8 cellular contexts compared by ENCODE assay signal in the genomic region with DNA sequence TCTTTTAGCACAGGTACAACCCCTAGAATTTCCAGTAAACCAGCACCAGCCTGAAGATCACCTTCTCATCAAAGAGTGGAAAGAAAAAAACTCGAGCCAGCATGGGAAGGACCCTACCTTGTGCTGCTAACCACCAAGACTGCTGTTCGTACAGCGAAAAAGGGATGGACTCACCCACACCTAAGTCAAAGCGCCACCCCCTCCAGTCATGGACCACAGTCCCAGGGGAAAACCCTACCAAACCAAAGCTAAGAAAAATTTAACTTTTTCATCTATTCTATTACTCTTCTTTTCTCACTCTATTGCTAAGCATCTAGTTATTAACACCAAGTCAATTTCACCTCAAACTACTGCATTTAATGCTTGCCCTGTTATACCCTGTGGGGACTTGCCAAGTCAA. TPM values are rescaled to one million over a fixed set of nuclear protein-coding genes. Genes with fewer than 3 reads are reported as not detected.
DNase-seq lines count a peak whose midpoint lies in the region; ATAC-seq and TF ChIP-seq lines count a peak whose summit lies in the region.
"Not testable (repeated sequence)": the region's sequence is repeated elsewhere in the genome, so short reads cannot be mapped to it uniquely, and the experiment has no call there.

No MANE protein-coding gene starts in this region.

- not testable (repeated sequence) for H3K9me3 ChIP-seq in CD4-positive, alpha-beta memory T cell (ENCODE audit: control insufficient read depth in 1 of 2, low read length in 2 of 2)

- intact Hi-C loops in CD4-positive, alpha-beta memory T cell (cut with micrococcal nuclease); activated T-helper 1 cell treated with anti-CD3 and anti-CD28 coated beads, Interleukin-12 subunit alpha, Interleukin-12 subunit beta, Interleukin-2, Interleukin-4 antibody, amounts not matched to agents 30 ng/mL and 10 ng/mL and 1 ng/mL, durations not matched to agents 14 hours and 24 hours and 36 hours (cut with micrococcal nuclease); natural killer cell (cut with micrococcal nuclease): not testable (repeated sequence)

- POLR2A ChIA-PET in CD4-positive, alpha-beta memory T cell (lab: Charles Lee; ENCODE audit: partially characterized antibody), result not testable (repeated sequence)

- not testable (repeated sequence) for H3K4me3 ChIP-seq in CD4-positive, alpha-beta memory T cell (ENCODE audit: low read length in 2 of 2)

- not testable (repeated sequence) for H3K27me3 ChIP-seq in CD4-positive, alpha-beta memory T cell (ENCODE audit: insufficient read depth, low read length)

- not testable (repeated sequence) for H3K27me3 Mint-ChIP-seq in CD4-positive, alpha-beta memory T cell; T-helper 2 cell treated with Interferon-gamma antibody and Interleukin-4, amounts not matched to agents 5 μg/mL and 100 μg/mL, for 36 hours (ENCODE audit: low read depth); activated T-helper 1 cell treated with anti-CD3 and anti-CD28 coated beads, Interleukin-12 subunit alpha, Interleukin-12 subunit beta, Interleukin-2, Interleukin-4 antibody, amounts not matched to agents 30 ng/mL and 10 ng/mL and 1 ng/mL, durations not matched to agents 14 hours and 24 hours and 36 hours (ENCODE audit: insufficient read depth); natural killer cell (ENCODE audit: low read depth in 2 of 2)

- CTCF ChIA-PET in CD4-positive, alpha-beta memory T cell (lab: Charles Lee; ENCODE audit: partially characterized antibody), result interaction anchor here (0.7 to 2.1 kb wide), 2 partner anchors 10 to 12 kb away, joined by 3 to 9 read pairs; no protein-coding TSS in a partner anchor

- TF ChIP-seq CTCF in natural killer cell (IDR thresholded peaks at IDR 0.05), result not testable (repeated sequence)

- H3K9me3 Mint-ChIP-seq in CD4-positive, alpha-beta memory T cell, result peaks cover 3 to 22% (median 16%) of the 10 kb centered on the region in 8 donors
- H3K9me3 Mint-ChIP-seq in T-helper 2 cell treated with Interferon-gamma antibody and Interleukin-4, amounts not matched to agents 5 μg/mL and 100 μg/mL, for 36 hours, result peaks cover 15% of the 10 kb centered on the region
- H3K9me3 Mint-ChIP-seq in activated T-helper 1 cell treated with anti-CD3 and anti-CD28 coated beads, Interleukin-12 subunit alpha, Interleukin-12 subunit beta, Interleukin-2, Interleukin-4 antibody, amounts not matched to agents 30 ng/mL and 10 ng/mL and 1 ng/mL, durations not matched to agents 14 hours and 24 hours and 36 hours, result peaks cover 24% of the 10 kb centered on the region
- H3K9me3 Mint-ChIP-seq in natural killer cell; stimulated activated effector memory CD8-positive, alpha-beta T cell treated with anti-CD3 and anti-CD28 coated beads, Interleukin-12 subunit alpha, Interleukin-12 subunit beta, amount 100 ng/mL, for 72 hours: not testable (repeated sequence)

- not testable (repeated sequence) for DNase-seq in CD4-positive, alpha-beta memory T cell; activated T-helper 1 cell treated with anti-CD3 and anti-CD28 coated beads, Interleukin-12 subunit alpha, Interleukin-12 subunit beta, Interleukin-2, Interleukin-4 antibody, amounts not matched to agents 30 ng/mL and 10 ng/mL and 1 ng/mL, durations not matched to agents 14 hours and 24 hours and 36 hours (ENCODE audit: low spot score); natural killer cell; stimulated activated effector memory CD8-positive, alpha-beta T cell treated with anti-CD3 and anti-CD28 coated beads, Interleukin-12 subunit alpha, Interleukin-12 subunit beta, amount 100 ng/mL, for 72 hours (ENCODE audit: low spot score in 2 of 2)
- peak; percentile 20 for DNase-seq in T-helper 2 cell treated with Interferon-gamma antibody and Interleukin-4, amounts not matched to agents 5 μg/mL and 100 μg/mL, for 36 hours (ENCODE audit: low spot score)

- peaks cover 23% of the 10 kb centered on the region for H3K4me1 ChIP-seq in CD4-positive, alpha-beta memory T cell (ENCODE audit: insufficient read depth, low read length)

- H3K36me3 Mint-ChIP-seq in CD4-positive, alpha-beta memory T cell, result peaks cover 19 to 25% of the 10 kb centered on the region in 2 donors
- peaks cover 20% of the 10 kb centered on the region for H3K36me3 Mint-ChIP-seq in T-helper 2 cell treated with Interferon-gamma antibody and Interleukin-4, amounts not matched to agents 5 μg/mL and 100 μg/mL, for 36 hours (ENCODE audit: low read depth)
- peaks cover 21% of the 10 kb centered on the region for H3K36me3 Mint-ChIP-seq in activated T-helper 1 cell treated with anti-CD3 and anti-CD28 coated beads, Interleukin-12 subunit alpha, Interleukin-12 subunit beta, Interleukin-2, Interleukin-4 antibody, amounts not matched to agents 30 ng/mL and 10 ng/mL and 1 ng/mL, durations not matched to agents 14 hours and 24 hours and 36 hours (ENCODE audit: low read depth)
- H3K36me3 Mint-ChIP-seq in natural killer cell, result not testable (repeated sequence)
- peaks cover 10% of the 10 kb centered on the region for H3K36me3 Mint-ChIP-seq in stimulated activated effector memory CD8-positive, alpha-beta T cell treated with anti-CD3 and anti-CD28 coated beads, Interleukin-12 subunit alpha, Interleukin-12 subunit beta, amount 100 ng/mL, for 72 hours

- H3K4me1 Mint-ChIP-seq in CD4-positive, alpha-beta memory T cell, result peaks cover 35 to 57% (median 47%) of the 10 kb centered on the region in 4 donors
- H3K4me1 Mint-ChIP-seq in T-helper 2 cell treated with Interferon-gamma antibody and Interleukin-4, amounts not matched to agents 5 μg/mL and 100 μg/mL, for 36 hours (ENCODE audit: low read depth), result peaks cover 24% of the 10 kb centered on the region
- H3K4me1 Mint-ChIP-seq in activated T-helper 1 cell treated with anti-CD3 and anti-CD28 coated beads, Interleukin-12 subunit alpha, Interleukin-12 subunit beta, Interleukin-2, Interleukin-4 antibody, amounts not matched to agents 30 ng/mL and 10 ng/mL and 1 ng/mL, durations not matched to agents 14 hours and 24 hours and 36 hours (ENCODE audit: low read depth), result peaks cover 33% of the 10 kb centered on the region
- H3K4me1 Mint-ChIP-seq in natural killer cell, result peaks cover 55 to 77% of the 10 kb centered on the region in 2 donors
- peaks cover 50% of the 10 kb centered on the region for H3K4me1 Mint-ChIP-seq in stimulated activated effector memory CD8-positive, alpha-beta T cell treated with anti-CD3 and anti-CD28 coated beads, Interleukin-12 subunit alpha, Interleukin-12 subunit beta, amount 100 ng/mL, for 72 hours

- not testable (repeated sequence) for H3K27ac ChIP-seq in CD4-positive, alpha-beta memory T cell (ENCODE audit: low read depth, low read length)

- peak overlapping the region in 3 of 8 donors; percentile 4 to 32 (median 6) for H3K4me3 Mint-ChIP-seq in CD4-positive, alpha-beta memory T cell
- not testable (repeated sequence) for H3K4me3 Mint-ChIP-seq in T-helper 2 cell treated with Interferon-gamma antibody and Interleukin-4, amounts not matched to agents 5 μg/mL and 100 μg/mL, for 36 hours; activated T-helper 1 cell treated with anti-CD3 and anti-CD28 coated beads, Interleukin-12 subunit alpha, Interleukin-12 subunit beta, Interleukin-2, Interleukin-4 antibody, amounts not matched to agents 30 ng/mL and 10 ng/mL and 1 ng/mL, durations not matched to agents 14 hours and 24 hours and 36 hours; natural killer cell; stimulated activated effector memory CD8-positive, alpha-beta T cell treated with anti-CD3 and anti-CD28 coated beads, Interleukin-12 subunit alpha, Interleukin-12 subunit beta, amount 100 ng/mL, for 72 hours

- not testable (repeated sequence) for H3K36me3 ChIP-seq in CD4-positive, alpha-beta memory T cell (ENCODE audit: insufficient read depth, low read length)

- H3K27ac Mint-ChIP-seq in CD4-positive, alpha-beta memory T cell, result peak overlapping the region in 5 of 7 donors; percentile 25 to 81 (median 75)
- H3K27ac Mint-ChIP-seq in T-helper 2 cell treated with Interferon-gamma antibody and Interleukin-4, amounts not matched to agents 5 μg/mL and 100 μg/mL, for 36 hours; stimulated activated effector memory CD8-positive, alpha-beta T cell treated with anti-CD3 and anti-CD28 coated beads, Interleukin-12 subunit alpha, Interleukin-12 subunit beta, amount 100 ng/mL, for 72 hours: not testable (repeated sequence)
- H3K27ac Mint-ChIP-seq in activated T-helper 1 cell treated with anti-CD3 and anti-CD28 coated beads, Interleukin-12 subunit alpha, Interleukin-12 subunit beta, Interleukin-2, Interleukin-4 antibody, amounts not matched to agents 30 ng/mL and 10 ng/mL and 1 ng/mL, durations not matched to agents 14 hours and 24 hours and 36 hours, result peak overlapping the region; percentile 66
- peak overlapping the region; percentile 1 to 13 for H3K27ac Mint-ChIP-seq in natural killer cell

- ATAC-seq in GM19025 (IDR thresholded peaks at IDR 0.05; ENCODE audit: low read depth, unreplicated experiment) (peak; percentile 82), GM21619 (IDR thresholded peaks at IDR 0.05; ENCODE audit: unreplicated experiment) (peak; percentile 88), HG03108 (IDR thresholded peaks at IDR 0.05; ENCODE audit: unreplicated experiment) (peak; percentile 89), natural killer cell (peak in 1 of 3 donors; percentile 30)
- ATAC-seq in stimulated activated effector memory CD8-positive, alpha-beta T cell treated with anti-CD3 and anti-CD28 coated beads, Interleukin-12 subunit alpha, Interleukin-12 subunit beta, amount 100 ng/mL, for 72 hours, result peak; percentile 86

RNA-seq across cellular contexts. Expression of a gene that starts 55.7 kb away (rescaled TPM):
- 10 to 100 TPM; 18.0 to 22.6 TPM for total RNA-seq in CD4-positive, alpha-beta memory T cell
- polyA plus RNA-seq in CD4-positive, alpha-beta memory T cell, result 1 to 10 TPM; 4.8 TPM
- total RNA-seq in activated T-helper 1 cell treated with anti-CD3 and anti-CD28 coated beads, Interleukin-12 subunit alpha, Interleukin-12 subunit beta, Interleukin-2, Interleukin-4 antibody, amounts not matched to agents 30 ng/mL and 10 ng/mL and 1 ng/mL, durations not matched to agents 14 hours and 24 hours and 36 hours, result 7.9 and 8.5 TPM in 2 replicates
- 10 to 100 TPM; 10.6 to 12.7 (median 12.4) TPM for total RNA-seq in natural killer cell

RNA-seq across cellular contexts. Expression of a gene that starts 56.4 kb away (rescaled TPM):
- 10 to 100 TPM; 22.0 to 26.2 TPM for total RNA-seq in CD4-positive, alpha-beta memory T cell
- 1 to 10 TPM; 2.3 to 6.2 TPM for polyA plus RNA-seq in CD4-positive, alpha-beta memory T cell
- 25.9 and 31.3 TPM in 2 replicates for total RNA-seq in activated T-helper 1 cell treated with anti-CD3 and anti-CD28 coated beads, Interleukin-12 subunit alpha, Interleukin-12 subunit beta, Interleukin-2, Interleukin-4 antibody, amounts not matched to agents 30 ng/mL and 10 ng/mL and 1 ng/mL, durations not matched to agents 14 hours and 24 hours and 36 hours
- total RNA-seq in natural killer cell, result 10 to 100 TPM; 19.5 to 34.2 (median 31.1) TPM
